ENCODE assay signal across 7 cellular contexts in the genomic region with DNA sequence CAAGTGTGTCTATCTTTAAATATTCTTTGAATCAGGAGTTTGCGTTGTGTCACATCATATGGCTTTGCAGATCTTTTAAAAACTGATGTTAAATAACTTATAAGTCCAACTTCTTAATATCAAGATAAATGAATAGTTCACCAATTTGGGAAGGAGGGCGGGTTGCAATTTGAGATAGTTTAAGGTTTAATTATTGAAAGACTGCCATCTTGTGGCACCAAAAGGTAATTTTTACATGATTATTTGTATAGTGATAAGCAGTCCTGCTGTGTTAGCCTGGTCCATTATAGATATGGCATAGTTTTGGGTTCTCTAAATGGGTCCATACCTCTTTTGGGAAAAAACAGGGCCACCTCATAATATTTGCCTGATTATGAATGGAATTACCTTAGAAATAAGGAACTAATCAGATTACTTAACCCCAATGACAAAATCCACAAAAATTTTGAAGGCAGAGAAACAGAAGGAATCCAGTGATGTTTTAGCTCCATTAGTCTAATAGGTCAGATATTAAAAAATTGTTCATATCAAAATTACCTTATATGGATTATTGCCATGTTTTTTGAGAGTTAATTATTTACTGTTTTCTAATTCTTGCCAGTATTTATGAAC.
DNase-seq lines count a peak whose midpoint lies in the region; ATAC-seq and TF ChIP-seq lines count a peak whose summit lies in the region.

No MANE protein-coding gene starts in this region.

- H3K27ac ChIP-seq in HCT116 (ENCODE audit: low read depth, low read length), result no peak overlapping the region
- no peak overlapping the region for H3K27ac ChIP-seq in adrenal gland
- no peak overlapping the region for H3K27ac ChIP-seq in CD8-positive, alpha-beta memory T cell (ENCODE audit: low read depth, low read length)

- no peak for TF ChIP-seq POLR2A in HCT116 (IDR thresholded peaks at IDR 0.05; ENCODE audit: borderline replicate concordance, extremely low read depth, insufficient read depth, insufficient read length)
- TF ChIP-seq POLR2A in adrenal gland (IDR thresholded peaks at IDR 0.05), result no peak

- no peaks in the 10 kb centered on the region for H3K36me3 ChIP-seq in HCT116 (ENCODE audit: control insufficient read depth in 1 of 2, insufficient read depth in 2 of 2, low read length in 2 of 2)
- H3K36me3 ChIP-seq in adrenal gland (replicated peaks in 1 of 2), result no peaks in the 10 kb centered on the region
- no peaks in the 10 kb centered on the region for H3K36me3 ChIP-seq in CD8-positive, alpha-beta memory T cell (ENCODE audit: insufficient read depth, low read length)

- 9 to 12% (median 11%) methylated on average over 2 of the region's 2 CpGs for WGBS in adrenal gland, 4 donors

- H2AFZ ChIP-seq in HCT116 (ENCODE audit: low read depth, low read length, poor library complexity, severe bottlenecking), result no peak overlapping the region

- H3K9me3 ChIP-seq in HCT116 (ENCODE audit: control insufficient read depth in 1 of 2, insufficient read depth in 1 of 2, low read depth in 1 of 2, low read length in 2 of 2), result no peaks in the 10 kb centered on the region
- no peaks in the 10 kb centered on the region for H3K9me3 ChIP-seq in adrenal gland (replicated peaks in 1 of 3)
- H3K9me3 ChIP-seq in CD8-positive, alpha-beta memory T cell (ENCODE audit: low read length), result no peaks in the 10 kb centered on the region

- H3K9ac ChIP-seq in HCT116 (ENCODE audit: low read length), result no peak overlapping the region

- no peaks in the 10 kb centered on the region for H3K4me1 Mint-ChIP-seq in stimulated activated naive B cell treated with anti-CD40 and anti-IgM and Interleukin-4, amounts not matched to agents 10 μg/mL and 1 μg/mL and 100 μg/mL, for 72 hours
- no peaks in the 10 kb centered on the region for H3K4me1 Mint-ChIP-seq in CD8-positive, alpha-beta memory T cell

- H3K4me3 Mint-ChIP-seq in stimulated activated naive B cell treated with anti-CD40 and anti-IgM and Interleukin-4, amounts not matched to agents 10 μg/mL and 1 μg/mL and 100 μg/mL, for 72 hours, result no peak overlapping the region
- no peak overlapping the region for H3K4me3 Mint-ChIP-seq in CD8-positive, alpha-beta memory T cell

- H3K27me3 ChIP-seq in HCT116 (ENCODE audit: insufficient read depth, low read length) (peaks cover 33% of the 10 kb centered on the region), adrenal gland (no peaks in the 10 kb centered on the region)
- H3K27me3 ChIP-seq in CD8-positive, alpha-beta memory T cell (ENCODE audit: insufficient read depth, low read length, poor library complexity, severe bottlenecking), result no peaks in the 10 kb centered on the region

- peak; percentile 16 for DNase-seq in GM04504 (ENCODE audit: low read depth)
- peak; percentile 45 for DNase-seq in HCT116 (ENCODE audit: low read depth, low spot score)
- peak; percentile 18 for DNase-seq in NCI-H2171 (lab: John Stamatoyannopoulos, UW)
- peak in 3 of 7 donors; percentile 4 to 21 (median 9) for DNase-seq in adrenal gland
- DNase-seq in hepatic stellate cell (ENCODE audit: low spot score), result peak; percentile 24
- no peak for DNase-seq in stimulated activated naive B cell treated with anti-CD40 and anti-IgM and Interleukin-4, amounts not matched to agents 10 μg/mL and 1 μg/mL and 100 μg/mL, for 72 hours
- DNase-seq in CD8-positive, alpha-beta memory T cell, result no peak

- H3K36me3 Mint-ChIP-seq in stimulated activated naive B cell treated with anti-CD40 and anti-IgM and Interleukin-4, amounts not matched to agents 10 μg/mL and 1 μg/mL and 100 μg/mL, for 72 hours, result no peaks in the 10 kb centered on the region
- H3K36me3 Mint-ChIP-seq in CD8-positive, alpha-beta memory T cell, result no peaks in the 10 kb centered on the region

- intact Hi-C loops in HCT116 (cut with micrococcal nuclease), result loop anchor here (2.0 to 10.0 kb wide), 3 partner anchors 122 to 1425 kb away; no protein-coding TSS in a partner anchor
- intact Hi-C loops in adrenal gland (cut with DNase I), result loop anchor here in 1 of 2 donors (10.0 kb wide), 1 partner anchor 1335 kb away; no protein-coding TSS in a partner anchor

- ATAC-seq in HCT116, result peak; percentile 88
- peak; percentile 49 to 68 for ATAC-seq in stimulated activated naive B cell treated with anti-CD40 and anti-IgM and Interleukin-4, amounts not matched to agents 10 μg/mL and 1 μg/mL and 100 μg/mL, for 72 hours (replicated peaks)

- BruUV-seq in HCT116 (replicated peaks; lab: Mats Ljungman, UMichigan), result no TSS peak

- H3K9me3 Mint-ChIP-seq in stimulated activated naive B cell treated with anti-CD40 and anti-IgM and Interleukin-4, amounts not matched to agents 10 μg/mL and 1 μg/mL and 100 μg/mL, for 72 hours, result no peaks in the 10 kb centered on the region
- no peaks in the 10 kb centered on the region for H3K9me3 Mint-ChIP-seq in CD8-positive, alpha-beta memory T cell

- no peak overlapping the region for H3K4me2 ChIP-seq in HCT116 (ENCODE audit: low read length)

- TF ChIP-seq CTCF in HCT116 (IDR thresholded peaks at IDR 0.05 in 2 of 3, conservative IDR thresholded peaks at IDR 0.05 in 1 of 3; ENCODE audit: borderline replicate concordance in 1 of 3, insufficient read depth in 1 of 3, low read depth in 2 of 3, low read length in 2 of 3) (peak; percentile 26 to 59 (median 43); a peak in 4 of 6 replicates), adrenal gland (IDR thresholded peaks at IDR 0.05) (peak; percentile 53 to 75 (median 61))

- no peaks in the 10 kb centered on the region for H3K9me2 ChIP-seq in HCT116 (ENCODE audit: insufficient read depth)

- H3K79me2 ChIP-seq in HCT116 (ENCODE audit: insufficient read depth, low read length), result no peaks in the 10 kb centered on the region

- peak; percentile 68 for TF ChIP-seq RAD21 in HCT116 (IDR thresholded peaks at IDR 0.05; ENCODE audit: low read depth)

- H3K4me1 ChIP-seq in HCT116 (ENCODE audit: control insufficient read depth in 1 of 2, insufficient read depth in 2 of 2, low read length in 2 of 2) (peaks cover 0 to 5% of the 10 kb centered on the region in 2 experiments; a peak in 2 of 4 replicates), adrenal gland (replicated peaks in 1 of 2) (no peaks in the 10 kb centered on the region)
- H3K4me1 ChIP-seq in CD8-positive, alpha-beta memory T cell (ENCODE audit: insufficient read depth, low read length), result no peaks in the 10 kb centered on the region

- no peaks in the 10 kb centered on the region for H4K20me1 ChIP-seq in HCT116 (ENCODE audit: insufficient read depth)

- H3K27ac Mint-ChIP-seq in stimulated activated naive B cell treated with anti-CD40 and anti-IgM and Interleukin-4, amounts not matched to agents 10 μg/mL and 1 μg/mL and 100 μg/mL, for 72 hours, result no peak overlapping the region
- H3K27ac Mint-ChIP-seq in CD8-positive, alpha-beta memory T cell, result no peak overlapping the region

- RAD21 ChIA-PET in HCT116 (lab: Charles Lee; ENCODE audit: low non-redundant PET in 1 of 2, low total read pairs in 2 of 2, uncharacterized antibody in 2 of 2, unreplicated experiment in 2 of 2), result no interaction called here

- POLR2A ChIA-PET in HCT116 (lab: Charles Lee), result no interaction called here
- POLR2A ChIA-PET in CD8-positive, alpha-beta memory T cell (lab: Charles Lee), result no interaction called here

- H3K27me3 Mint-ChIP-seq in stimulated activated naive B cell treated with anti-CD40 and anti-IgM and Interleukin-4, amounts not matched to agents 10 μg/mL and 1 μg/mL and 100 μg/mL, for 72 hours, result peaks cover 20 to 24% of the 10 kb centered on the region in 2 donors
- peaks cover 5 to 18% of the 10 kb centered on the region in 2 donors for H3K27me3 Mint-ChIP-seq in CD8-positive, alpha-beta memory T cell

- CTCF ChIA-PET in HCT116 (lab: Charles Lee), result interaction anchor here (0.9 to 2.8 kb wide), 5 partner anchors 21 to 133 kb away, joined by 3 to 10 read pairs (median 4); no protein-coding TSS in a partner anchor
- CTCF ChIA-PET in CD8-positive, alpha-beta memory T cell (lab: Charles Lee), result interaction anchor here (1.1 kb wide), 1 partner anchor 10 kb away, joined by 4 read pairs; no protein-coding TSS in a partner anchor

- H3K4me3 ChIP-seq in HCT116 (replicated peaks in 1 of 2; ENCODE audit: low read depth in 1 of 2, low read length in 2 of 2), result no peak overlapping the region
- no peak overlapping the region for H3K4me3 ChIP-seq in adrenal gland
- no peak overlapping the region for H3K4me3 ChIP-seq in CD8-positive, alpha-beta memory T cell (ENCODE audit: low read length)

TF ChIP-seq in HCT116, 20 proteins besides CTCF, POLR2A, EP300 and RAD21:
- TF ChIP-seq POLR2AphosphoS5 (IDR thresholded peaks at IDR 0.05; ENCODE audit: low read depth, low read length), result no peak
- TF ChIP-seq SIN3A (IDR thresholded peaks at IDR 0.05; ENCODE audit: low read depth), result no peak
- no peak for TF ChIP-seq FOSL1 (IDR thresholded peaks at IDR 0.05; ENCODE audit: low read depth)
- no peak for TF ChIP-seq EZH2phosphoT487 (IDR thresholded peaks at IDR 0.05; ENCODE audit: borderline replicate concordance)
- no peak for TF ChIP-seq ZNF274 (IDR thresholded peaks at IDR 0.05; ENCODE audit: low read depth, low read length)
- TF ChIP-seq, protein P1, sequence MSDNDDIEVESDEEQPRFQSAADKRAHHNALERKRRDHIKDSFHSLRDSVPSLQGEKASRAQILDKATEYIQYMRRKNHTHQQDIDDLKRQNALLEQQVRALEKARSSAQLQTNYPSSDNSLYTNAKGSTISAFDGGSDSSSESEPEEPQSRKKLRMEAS (IDR thresholded peaks at IDR 0.05), result no peak
- TF ChIP-seq JUND (IDR thresholded peaks at IDR 0.05), result no peak
- no peak for TF ChIP-seq EGR1 (IDR thresholded peaks at IDR 0.05; ENCODE audit: low read depth)
- TF ChIP-seq, protein P2, sequence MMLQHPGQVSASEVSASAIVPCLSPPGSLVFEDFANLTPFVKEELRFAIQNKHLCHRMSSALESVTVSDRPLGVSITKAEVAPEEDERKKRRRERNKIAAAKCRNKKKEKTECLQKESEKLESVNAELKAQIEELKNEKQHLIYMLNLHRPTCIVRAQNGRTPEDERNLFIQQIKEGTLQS (IDR thresholded peaks at IDR 0.05), result no peak
- no peak for TF ChIP-seq CEBPB (IDR thresholded peaks at IDR 0.05; ENCODE audit: low read depth)
- TF ChIP-seq ZFX (IDR thresholded peaks at IDR 0.05), result no peak

Comparison
In these comparisons a context has a peak if more than half of its experiments do, and no peak if none do; other contexts are left out.
1. DNase-seq: peak in GM04504 (single experiment), HCT116 (single experiment), NCI-H2171 (single experiment) and hepatic stellate cell (single experiment); none in stimulated activated naive B cell treated with anti-CD40 and anti-IgM and Interleukin-4, amounts not matched to agents 10 μg/mL and 1 μg/mL and 100 μg/mL, for 72 hours (single experiment) and CD8-positive, alpha-beta memory T cell (0 of 5).